ENCODE assay signal across 1 cellular context in genomic region chr17:82300707-82301270, GRCh38.
TF ChIP-seq lines count a peak whose summit lies in the region.

No MANE protein-coding gene starts in this region.

TF ChIP-seq in HepG2, 621 proteins besides CTCF, POLR2A, EP300 and RAD21 (continued from another document and continues in another):
- peak; percentile 36; the same call in 1 of the 2 replicates for TF ChIP-seq ARID4A (CRISPR knock-in tag; IDR thresholded peaks at IDR 0.05; ENCODE audit: borderline replicate concordance)
- TF ChIP-seq ZNF329 (CRISPR knock-in tag; IDR thresholded peaks at IDR 0.05; ENCODE audit: low read depth): no peak
- TF ChIP-seq HMGXB3 (CRISPR knock-in tag; IDR thresholded peaks at IDR 0.05; ENCODE audit: borderline replicate concordance): no peak; the same call in 1 of the 2 replicates
- 0 out of 2 replicates have a peak, but pooled peaks have one; percentile 31 for TF ChIP-seq ZNF501 (CRISPR knock-in tag; IDR thresholded peaks at IDR 0.05)
- no peak for TF ChIP-seq TFDP2 (CRISPR knock-in tag; IDR thresholded peaks at IDR 0.05)
- TF ChIP-seq SMC3 (IDR thresholded peaks at IDR 0.05; ENCODE audit: low read length): peak; percentile 59; the same call in 1 of the 2 replicates
- no peak for TF ChIP-seq MTF1 (CRISPR knock-in tag; IDR thresholded peaks at IDR 0.05)
- no peak for TF ChIP-seq ZNF276 (CRISPR knock-in tag; IDR thresholded peaks at IDR 0.05; ENCODE audit: low read depth)
- TF ChIP-seq FOXJ3 (CRISPR knock-in tag; IDR thresholded peaks at IDR 0.05; ENCODE audit: borderline replicate concordance): no peak
- TF ChIP-seq ZNF251 (CRISPR knock-in tag; IDR thresholded peaks at IDR 0.05): no peak
- no peak for TF ChIP-seq MBD4 (IDR thresholded peaks at IDR 0.05; ENCODE audit: borderline replicate concordance, low read length)
- TF ChIP-seq LRRFIP1 (CRISPR knock-in tag; conservative IDR thresholded peaks at IDR 0.05): no peak
- no peak; the same call in 1 of the 2 replicates for TF ChIP-seq PAXIP1 (CRISPR knock-in tag; conservative IDR thresholded peaks at IDR 0.05)
- no peak for TF ChIP-seq ZNF101 (CRISPR knock-in tag; IDR thresholded peaks at IDR 0.05; ENCODE audit: borderline replicate concordance, low read depth)
- TF ChIP-seq DRAP1 (CRISPR knock-in tag; IDR thresholded peaks at IDR 0.05): peak; percentile 34; the same call in 1 of the 2 replicates
- TF ChIP-seq ZBTB44 (CRISPR knock-in tag; IDR thresholded peaks at IDR 0.05): no peak
- peak; percentile 61; the same call in 1 of the 2 replicates for TF ChIP-seq MAZ (IDR thresholded peaks at IDR 0.05; ENCODE audit: borderline replicate concordance, low read depth, low read length)
- peak; percentile 32; the same call in 1 of the 2 replicates for TF ChIP-seq MAZ (CRISPR knock-in tag; IDR thresholded peaks at IDR 0.05; ENCODE audit: low read depth)
- TF ChIP-seq GABPB1 (CRISPR knock-in tag; IDR thresholded peaks at IDR 0.05): peak; percentile 68; the same call in 1 of the 2 replicates
- no peak for TF ChIP-seq ZNF543 (CRISPR knock-in tag; IDR thresholded peaks at IDR 0.05)
- no peak for TF ChIP-seq NONO (IDR thresholded peaks at IDR 0.05)
- TF ChIP-seq NONO (CRISPR knock-in tag; conservative IDR thresholded peaks at IDR 0.05): no peak
- TF ChIP-seq SRSF4 (IDR thresholded peaks at IDR 0.05; ENCODE audit: low read depth, low read length, poor library complexity, severe bottlenecking): no peak
- peak; percentile 67; the same call in 1 of the 2 replicates for TF ChIP-seq ZNF788 (CRISPR knock-in tag; IDR thresholded peaks at IDR 0.05; ENCODE audit: borderline replicate concordance)
- TF ChIP-seq IKZF5 (CRISPR knock-in tag; IDR thresholded peaks at IDR 0.05): peak; percentile 19; the same call in 1 of the 2 replicates
- 0 out of 2 replicates have a peak, but pooled peaks have one; percentile 29 for TF ChIP-seq ZNF572 (CRISPR knock-in tag; IDR thresholded peaks at IDR 0.05)
- TF ChIP-seq SALL2 (CRISPR knock-in tag; IDR thresholded peaks at IDR 0.05): no peak
- TF ChIP-seq GABPA (IDR thresholded peaks at IDR 0.05; ENCODE audit: low read depth, low read length): no peak
- TF ChIP-seq GABPA (CRISPR knock-in tag; IDR thresholded peaks at IDR 0.05; ENCODE audit: low read depth): no peak
- no peak for TF ChIP-seq SOX6 (IDR thresholded peaks at IDR 0.05)
- 0 out of 2 replicates have a peak, but pooled peaks have one; percentile 26 for TF ChIP-seq SOX6 (CRISPR knock-in tag; IDR thresholded peaks at IDR 0.05)
- peak; percentile 46; the same call in 1 of the 2 replicates for TF ChIP-seq TRAFD1 (CRISPR knock-in tag; IDR thresholded peaks at IDR 0.05; ENCODE audit: borderline replicate concordance)
